Comparison of ENCODE assay signal across 2 cellular contexts in the genomic region with DNA sequence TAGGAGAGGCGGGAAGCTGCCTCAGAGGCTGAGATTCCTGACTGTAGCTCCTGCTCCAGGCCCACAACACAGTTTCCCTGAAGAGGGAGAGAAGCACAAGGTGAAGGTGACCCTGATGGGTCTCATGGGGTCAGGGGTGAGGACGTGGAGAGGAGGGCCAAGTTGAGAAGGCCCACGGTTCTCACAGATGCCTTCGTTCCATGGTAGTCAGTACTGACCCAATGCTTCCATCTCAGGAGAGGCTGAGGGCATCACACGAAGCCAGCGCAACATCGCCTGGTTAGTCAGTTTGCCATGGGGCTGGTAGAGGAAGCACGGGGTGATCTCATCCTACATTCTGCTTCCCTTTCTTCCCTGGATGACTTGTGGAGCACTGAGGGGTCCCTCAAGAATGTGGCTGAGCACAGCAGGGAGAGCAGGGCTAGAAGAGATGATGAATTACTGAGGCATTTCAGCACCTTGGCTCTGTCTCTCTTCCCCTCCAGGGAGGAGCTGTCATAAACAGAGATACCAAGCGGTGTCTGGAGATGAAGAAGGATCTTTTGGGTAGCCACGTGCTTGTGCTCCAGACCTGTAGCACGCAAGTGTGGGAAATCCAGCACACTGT.
TF ChIP-seq lines count a peak whose summit lies in the region.

No MANE protein-coding gene starts in this region.

TF ChIP-seq in HEK293, 187 proteins besides CTCF, POLR2A, EP300 and RAD21:
- TF ChIP-seq, protein P1, sequence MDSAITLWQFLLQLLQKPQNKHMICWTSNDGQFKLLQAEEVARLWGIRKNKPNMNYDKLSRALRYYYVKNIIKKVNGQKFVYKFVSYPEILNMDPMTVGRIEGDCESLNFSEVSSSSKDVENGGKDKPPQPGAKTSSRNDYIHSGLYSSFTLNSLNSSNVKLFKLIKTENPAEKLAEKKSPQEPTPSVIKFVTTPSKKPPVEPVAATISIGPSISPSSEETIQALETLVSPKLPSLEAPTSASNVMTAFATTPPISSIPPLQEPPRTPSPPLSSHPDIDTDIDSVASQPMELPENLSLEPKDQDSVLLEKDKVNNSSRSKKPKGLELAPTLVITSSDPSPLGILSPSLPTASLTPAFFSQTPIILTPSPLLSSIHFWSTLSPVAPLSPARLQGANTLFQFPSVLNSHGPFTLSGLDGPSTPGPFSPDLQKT (IDR thresholded peaks at IDR 0.05; ENCODE audit: borderline replicate concordance, low read depth, low read length), result no peak
- TF ChIP-seq ZNF16 (tag by site-specific recombination; IDR thresholded peaks at IDR 0.05; ENCODE audit: low read depth), result no peak
- TF ChIP-seq SALL2 (tag by site-specific recombination; IDR thresholded peaks at IDR 0.05; ENCODE audit: borderline replicate concordance), result no peak
- TF ChIP-seq ZIC2 (tag by site-specific recombination; IDR thresholded peaks at IDR 0.05), result peak; percentile 32; the same call in 1 of the 2 replicates
- no peak for TF ChIP-seq ZNF660 (tag by site-specific recombination; IDR thresholded peaks at IDR 0.05)
- no peak for TF ChIP-seq ZNF571 (tag by site-specific recombination; IDR thresholded peaks at IDR 0.05)
- no peak for TF ChIP-seq ZNF585B (tag by site-specific recombination; IDR thresholded peaks at IDR 0.05)
- no peak for TF ChIP-seq ZNF600 (tag by site-specific recombination; IDR thresholded peaks at IDR 0.05)
TF ChIP-seq in HEK293: peak in this region for 1.

TF ChIP-seq in H1, 55 proteins besides CTCF, POLR2A, EP300 and RAD21:
- TF ChIP-seq ASH2L (IDR thresholded peaks at IDR 0.05; ENCODE audit: low read length) (no peak), TAF7 (optimal IDR thresholded peaks at IDR 0.05; ENCODE audit: borderline replicate concordance, low read depth, low read length) (no peak), EGR1 (IDR thresholded peaks at IDR 0.05; ENCODE audit: borderline replicate concordance, low read depth, low read length) (no peak), TBP (IDR thresholded peaks at IDR 0.05; ENCODE audit: low read depth, low read length) (no peak), GABPA (IDR thresholded peaks at IDR 0.05; ENCODE audit: borderline replicate concordance, insufficient read depth, low read length) (no peak), CBX8 (IDR thresholded peaks at IDR 0.05; ENCODE audit: borderline replicate concordance, low read depth, low read length) (no peak), SRF (IDR thresholded peaks at IDR 0.05; ENCODE audit: low read depth, low read length) (no peak)
- TF ChIP-seq, protein P2, sequence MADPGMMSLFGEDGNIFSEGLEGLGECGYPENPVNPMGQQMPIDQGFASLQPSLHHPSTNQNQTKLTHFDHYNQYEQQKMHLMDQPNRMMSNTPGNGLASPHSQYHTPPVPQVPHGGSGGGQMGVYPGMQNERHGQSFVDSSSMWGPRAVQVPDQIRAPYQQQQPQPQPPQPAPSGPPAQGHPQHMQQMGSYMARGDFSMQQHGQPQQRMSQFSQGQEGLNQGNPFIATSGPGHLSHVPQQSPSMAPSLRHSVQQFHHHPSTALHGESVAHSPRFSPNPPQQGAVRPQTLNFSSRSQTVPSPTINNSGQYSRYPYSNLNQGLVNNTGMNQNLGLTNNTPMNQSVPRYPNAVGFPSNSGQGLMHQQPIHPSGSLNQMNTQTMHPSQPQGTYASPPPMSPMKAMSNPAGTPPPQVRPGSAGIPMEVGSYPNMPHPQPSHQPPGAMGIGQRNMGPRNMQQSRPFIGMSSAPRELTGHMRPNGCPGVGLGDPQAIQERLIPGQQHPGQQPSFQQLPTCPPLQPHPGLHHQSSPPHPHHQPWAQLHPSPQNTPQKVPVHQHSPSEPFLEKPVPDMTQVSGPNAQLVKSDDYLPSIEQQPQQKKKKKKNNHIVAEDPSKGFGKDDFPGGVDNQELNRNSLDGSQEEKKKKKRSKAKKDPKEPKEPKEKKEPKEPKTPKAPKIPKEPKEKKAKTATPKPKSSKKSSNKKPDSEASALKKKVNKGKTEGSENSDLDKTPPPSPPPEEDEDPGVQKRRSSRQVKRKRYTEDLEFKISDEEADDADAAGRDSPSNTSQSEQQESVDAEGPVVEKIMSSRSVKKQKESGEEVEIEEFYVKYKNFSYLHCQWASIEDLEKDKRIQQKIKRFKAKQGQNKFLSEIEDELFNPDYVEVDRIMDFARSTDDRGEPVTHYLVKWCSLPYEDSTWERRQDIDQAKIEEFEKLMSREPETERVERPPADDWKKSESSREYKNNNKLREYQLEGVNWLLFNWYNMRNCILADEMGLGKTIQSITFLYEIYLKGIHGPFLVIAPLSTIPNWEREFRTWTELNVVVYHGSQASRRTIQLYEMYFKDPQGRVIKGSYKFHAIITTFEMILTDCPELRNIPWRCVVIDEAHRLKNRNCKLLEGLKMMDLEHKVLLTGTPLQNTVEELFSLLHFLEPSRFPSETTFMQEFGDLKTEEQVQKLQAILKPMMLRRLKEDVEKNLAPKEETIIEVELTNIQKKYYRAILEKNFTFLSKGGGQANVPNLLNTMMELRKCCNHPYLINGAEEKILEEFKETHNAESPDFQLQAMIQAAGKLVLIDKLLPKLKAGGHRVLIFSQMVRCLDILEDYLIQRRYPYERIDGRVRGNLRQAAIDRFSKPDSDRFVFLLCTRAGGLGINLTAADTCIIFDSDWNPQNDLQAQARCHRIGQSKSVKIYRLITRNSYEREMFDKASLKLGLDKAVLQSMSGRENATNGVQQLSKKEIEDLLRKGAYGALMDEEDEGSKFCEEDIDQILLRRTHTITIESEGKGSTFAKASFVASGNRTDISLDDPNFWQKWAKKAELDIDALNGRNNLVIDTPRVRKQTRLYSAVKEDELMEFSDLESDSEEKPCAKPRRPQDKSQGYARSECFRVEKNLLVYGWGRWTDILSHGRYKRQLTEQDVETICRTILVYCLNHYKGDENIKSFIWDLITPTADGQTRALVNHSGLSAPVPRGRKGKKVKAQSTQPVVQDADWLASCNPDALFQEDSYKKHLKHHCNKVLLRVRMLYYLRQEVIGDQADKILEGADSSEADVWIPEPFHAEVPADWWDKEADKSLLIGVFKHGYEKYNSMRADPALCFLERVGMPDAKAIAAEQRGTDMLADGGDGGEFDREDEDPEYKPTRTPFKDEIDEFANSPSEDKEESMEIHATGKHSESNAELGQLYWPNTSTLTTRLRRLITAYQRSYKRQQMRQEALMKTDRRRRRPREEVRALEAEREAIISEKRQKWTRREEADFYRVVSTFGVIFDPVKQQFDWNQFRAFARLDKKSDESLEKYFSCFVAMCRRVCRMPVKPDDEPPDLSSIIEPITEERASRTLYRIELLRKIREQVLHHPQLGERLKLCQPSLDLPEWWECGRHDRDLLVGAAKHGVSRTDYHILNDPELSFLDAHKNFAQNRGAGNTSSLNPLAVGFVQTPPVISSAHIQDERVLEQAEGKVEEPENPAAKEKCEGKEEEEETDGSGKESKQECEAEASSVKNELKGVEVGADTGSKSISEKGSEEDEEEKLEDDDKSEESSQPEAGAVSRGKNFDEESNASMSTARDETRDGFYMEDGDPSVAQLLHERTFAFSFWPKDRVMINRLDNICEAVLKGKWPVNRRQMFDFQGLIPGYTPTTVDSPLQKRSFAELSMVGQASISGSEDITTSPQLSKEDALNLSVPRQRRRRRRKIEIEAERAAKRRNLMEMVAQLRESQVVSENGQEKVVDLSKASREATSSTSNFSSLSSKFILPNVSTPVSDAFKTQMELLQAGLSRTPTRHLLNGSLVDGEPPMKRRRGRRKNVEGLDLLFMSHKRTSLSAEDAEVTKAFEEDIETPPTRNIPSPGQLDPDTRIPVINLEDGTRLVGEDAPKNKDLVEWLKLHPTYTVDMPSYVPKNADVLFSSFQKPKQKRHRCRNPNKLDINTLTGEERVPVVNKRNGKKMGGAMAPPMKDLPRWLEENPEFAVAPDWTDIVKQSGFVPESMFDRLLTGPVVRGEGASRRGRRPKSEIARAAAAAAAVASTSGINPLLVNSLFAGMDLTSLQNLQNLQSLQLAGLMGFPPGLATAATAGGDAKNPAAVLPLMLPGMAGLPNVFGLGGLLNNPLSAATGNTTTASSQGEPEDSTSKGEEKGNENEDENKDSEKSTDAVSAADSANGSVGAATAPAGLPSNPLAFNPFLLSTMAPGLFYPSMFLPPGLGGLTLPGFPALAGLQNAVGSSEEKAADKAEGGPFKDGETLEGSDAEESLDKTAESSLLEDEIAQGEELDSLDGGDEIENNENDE (IDR thresholded peaks at IDR 0.05; ENCODE audit: insufficient replicate concordance, low read length), result no peak
- TF ChIP-seq, protein P3, sequence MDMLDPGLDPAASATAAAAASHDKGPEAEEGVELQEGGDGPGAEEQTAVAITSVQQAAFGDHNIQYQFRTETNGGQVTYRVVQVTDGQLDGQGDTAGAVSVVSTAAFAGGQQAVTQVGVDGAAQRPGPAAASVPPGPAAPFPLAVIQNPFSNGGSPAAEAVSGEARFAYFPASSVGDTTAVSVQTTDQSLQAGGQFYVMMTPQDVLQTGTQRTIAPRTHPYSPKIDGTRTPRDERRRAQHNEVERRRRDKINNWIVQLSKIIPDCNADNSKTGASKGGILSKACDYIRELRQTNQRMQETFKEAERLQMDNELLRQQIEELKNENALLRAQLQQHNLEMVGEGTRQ (IDR thresholded peaks at IDR 0.05; ENCODE audit: low read length), result no peak
- TF ChIP-seq, protein P4, sequence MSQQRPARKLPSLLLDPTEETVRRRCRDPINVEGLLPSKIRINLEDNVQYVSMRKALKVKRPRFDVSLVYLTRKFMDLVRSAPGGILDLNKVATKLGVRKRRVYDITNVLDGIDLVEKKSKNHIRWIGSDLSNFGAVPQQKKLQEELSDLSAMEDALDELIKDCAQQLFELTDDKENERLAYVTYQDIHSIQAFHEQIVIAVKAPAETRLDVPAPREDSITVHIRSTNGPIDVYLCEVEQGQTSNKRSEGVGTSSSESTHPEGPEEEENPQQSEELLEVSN (IDR thresholded peaks at IDR 0.05), result no peak
